ENCODE assay signal across 8 cellular contexts in the genomic region with DNA sequence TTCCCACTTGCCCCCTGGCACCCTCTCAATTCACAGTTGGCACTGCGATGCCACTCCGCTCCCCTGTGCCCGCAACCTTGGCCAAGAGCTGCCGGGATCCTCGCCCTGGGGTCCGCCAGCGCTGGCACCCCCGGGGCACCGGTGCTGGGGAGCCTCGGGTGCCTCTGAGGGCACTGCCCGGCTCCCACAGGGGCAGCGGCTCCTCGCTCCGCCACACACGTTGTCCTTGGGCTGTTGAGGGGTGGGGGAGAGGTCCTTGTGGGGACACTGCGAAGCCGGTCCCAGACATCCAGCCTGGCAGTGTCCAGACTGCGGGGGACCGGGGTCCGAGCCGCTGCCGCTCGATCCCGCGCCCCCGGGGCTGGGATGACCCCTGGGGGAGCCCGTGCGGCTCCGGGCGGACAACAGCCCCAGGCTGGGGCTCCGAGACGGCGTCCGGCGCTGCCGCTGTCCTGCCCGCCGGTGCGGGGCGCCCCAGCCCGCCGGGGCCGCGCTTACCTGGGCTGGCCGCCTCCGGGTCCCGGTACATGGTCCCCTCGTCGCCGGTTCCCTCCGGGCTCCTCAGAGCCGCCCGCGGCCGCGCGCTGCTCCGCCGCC. TPM values are rescaled to one million over a fixed set of nuclear protein-coding genes. Genes with fewer than 3 reads are reported as not detected.
DNase-seq lines count a peak whose midpoint lies in the region; ATAC-seq and TF ChIP-seq lines count a peak whose summit lies in the region.

No MANE protein-coding gene starts in this region.

- no peak overlapping the region for H3K27ac ChIP-seq in tibial nerve

- H3K27ac Mint-ChIP-seq in activated CD8-positive, alpha-beta T cell treated with anti-CD3 and anti-CD28 coated beads for 36 hours: no peak overlapping the region
- H3K27ac Mint-ChIP-seq in activated CD8-positive, alpha-beta T cell treated with anti-CD3 and anti-CD28 coated beads, Interleukin-2, amount 10 ng/mL, durations not matched to agents 7 days and 5 days: no peak overlapping the region
- no peak overlapping the region for H3K27ac Mint-ChIP-seq in activated T-cell treated with anti-CD3 and anti-CD28 coated beads, Interleukin-2, amount 50 U/mL, for 24 hours

- peaks cover 8% of the 10 kb centered on the region for H3K4me1 Mint-ChIP-seq in activated CD8-positive, alpha-beta T cell treated with anti-CD3 and anti-CD28 coated beads for 36 hours (ENCODE audit: low read depth)
- H3K4me1 Mint-ChIP-seq in activated CD8-positive, alpha-beta T cell treated with anti-CD3 and anti-CD28 coated beads, Interleukin-2, amount 10 ng/mL, durations not matched to agents 7 days and 5 days (ENCODE audit: low read depth): peaks cover 5% of the 10 kb centered on the region
- H3K4me1 Mint-ChIP-seq in activated T-cell treated with anti-CD3 and anti-CD28 coated beads, Interleukin-2, amount 50 U/mL, for 24 hours (ENCODE audit: low read depth): peaks cover 8% of the 10 kb centered on the region

- H3K36me3 ChIP-seq in tibial nerve: no peaks in the 10 kb centered on the region

- intact Hi-C loops in activated CD8-positive, alpha-beta T cell treated with anti-CD3 and anti-CD28 coated beads for 36 hours (cut with micrococcal nuclease): no loop called here
- intact Hi-C loops in left colon (cut with DNase I, micrococcal nuclease): no loop called here

- peak overlapping the region; percentile 41 for H3K4me3 Mint-ChIP-seq in activated CD8-positive, alpha-beta T cell treated with anti-CD3 and anti-CD28 coated beads for 36 hours
- no peak overlapping the region for H3K4me3 Mint-ChIP-seq in activated CD8-positive, alpha-beta T cell treated with anti-CD3 and anti-CD28 coated beads, Interleukin-2, amount 10 ng/mL, durations not matched to agents 7 days and 5 days
- no peak overlapping the region for H3K4me3 Mint-ChIP-seq in activated T-cell treated with anti-CD3 and anti-CD28 coated beads, Interleukin-2, amount 50 U/mL, for 24 hours

- peaks cover 0 to 15% (median 9%) of the 10 kb centered on the region in 4 donors for H3K4me1 ChIP-seq in tibial nerve

- TF ChIP-seq CTCF in activated CD8-positive, alpha-beta T cell treated with anti-CD3 and anti-CD28 coated beads for 36 hours (IDR thresholded peaks at IDR 0.05): no peak
- TF ChIP-seq CTCF in tibial nerve (IDR thresholded peaks at IDR 0.05): no peak

- H3K4me3 ChIP-seq in tibial nerve: peak overlapping the region in 3 of 4 donors; percentile 31 to 62 (median 41)

- TF ChIP-seq POLR2A in tibial nerve (IDR thresholded peaks at IDR 0.05): no peak

- H3K9me3 Mint-ChIP-seq in activated CD8-positive, alpha-beta T cell treated with anti-CD3 and anti-CD28 coated beads for 36 hours: no peaks in the 10 kb centered on the region
- no peaks in the 10 kb centered on the region for H3K9me3 Mint-ChIP-seq in activated CD8-positive, alpha-beta T cell treated with anti-CD3 and anti-CD28 coated beads, Interleukin-2, amount 10 ng/mL, durations not matched to agents 7 days and 5 days (ENCODE audit: insufficient read depth)
- H3K9me3 Mint-ChIP-seq in activated T-cell treated with anti-CD3 and anti-CD28 coated beads, Interleukin-2, amount 50 U/mL, for 24 hours: no peaks in the 10 kb centered on the region

- POLR2A ChIA-PET in activated CD8-positive, alpha-beta T cell treated with anti-CD3 and anti-CD28 coated beads for 36 hours (lab: Charles Lee): no interaction called here
- POLR2A ChIA-PET in activated CD8-positive, alpha-beta T cell treated with anti-CD3 and anti-CD28 coated beads, Interleukin-2, amount 10 ng/mL, durations not matched to agents 7 days and 5 days (lab: Charles Lee): no interaction called here

- H3K27me3 ChIP-seq in tibial nerve: peaks cover 0 to 36% of the 10 kb centered on the region in 2 donors

- no peak for DNase-seq in activated CD8-positive, alpha-beta T cell treated with anti-CD3 and anti-CD28 coated beads for 36 hours
- DNase-seq in activated CD8-positive, alpha-beta T cell treated with anti-CD3 and anti-CD28 coated beads, Interleukin-2, amount 10 ng/mL, durations not matched to agents 7 days and 5 days: no peak
- peak; percentile 40 for DNase-seq in activated T-cell treated with anti-CD3 and anti-CD28 coated beads, Interleukin-2, amount 50 U/mL, for 24 hours
- DNase-seq in left colon (no peak), tibial nerve (ENCODE audit: low spot score in 2 of 2) (no peak), NCI-H187 treated with DMSO at 0.1 percent for 48 hours (lab: John Stamatoyannopoulos, UW) (no peak)
- no peak for DNase-seq in stimulated activated CD4-positive, alpha-beta T cell treated with anti-CD3 and anti-CD28 coated beads, Interleukin-2, amount 100 ng/mL, for 24 hours

- WGBS in tibial nerve, 2 donors: 3 to 5% methylated on average over 6 to 18 of the region's 59 CpGs

- peaks cover 39% of the 10 kb centered on the region for H3K27me3 Mint-ChIP-seq in activated CD8-positive, alpha-beta T cell treated with anti-CD3 and anti-CD28 coated beads for 36 hours
- H3K27me3 Mint-ChIP-seq in activated CD8-positive, alpha-beta T cell treated with anti-CD3 and anti-CD28 coated beads, Interleukin-2, amount 10 ng/mL, durations not matched to agents 7 days and 5 days (ENCODE audit: low read depth): peaks cover 37% of the 10 kb centered on the region
- peaks cover 43% of the 10 kb centered on the region for H3K27me3 Mint-ChIP-seq in activated T-cell treated with anti-CD3 and anti-CD28 coated beads, Interleukin-2, amount 50 U/mL, for 24 hours

- no peaks in the 10 kb centered on the region for H3K36me3 Mint-ChIP-seq in activated CD8-positive, alpha-beta T cell treated with anti-CD3 and anti-CD28 coated beads for 36 hours (ENCODE audit: low read depth)
- no peaks in the 10 kb centered on the region for H3K36me3 Mint-ChIP-seq in activated CD8-positive, alpha-beta T cell treated with anti-CD3 and anti-CD28 coated beads, Interleukin-2, amount 10 ng/mL, durations not matched to agents 7 days and 5 days (ENCODE audit: low read depth)
- no peaks in the 10 kb centered on the region for H3K36me3 Mint-ChIP-seq in activated T-cell treated with anti-CD3 and anti-CD28 coated beads, Interleukin-2, amount 50 U/mL, for 24 hours (ENCODE audit: low read depth)

- peak; percentile 2 for ATAC-seq in activated CD8-positive, alpha-beta T cell treated with anti-CD3 and anti-CD28 coated beads for 36 hours
- no peak for ATAC-seq in activated CD8-positive, alpha-beta T cell treated with anti-CD3 and anti-CD28 coated beads, Interleukin-2, amount 10 ng/mL, durations not matched to agents 7 days and 5 days
- peak; percentile 20 for ATAC-seq in left colon
- no peak for ATAC-seq in HG03378 (IDR thresholded peaks at IDR 0.05; ENCODE audit: unreplicated experiment)

- CTCF ChIA-PET in activated CD8-positive, alpha-beta T cell treated with anti-CD3 and anti-CD28 coated beads for 36 hours (lab: Charles Lee): interaction anchor here (2.8 kb wide), 1 partner anchor 13 kb away, joined by 10 read pairs; no protein-coding TSS in a partner anchor
- CTCF ChIA-PET in activated CD8-positive, alpha-beta T cell treated with anti-CD3 and anti-CD28 coated beads, Interleukin-2, amount 10 ng/mL, durations not matched to agents 7 days and 5 days (lab: Charles Lee): no interaction called here

- no peak for TF ChIP-seq EP300 in tibial nerve (IDR thresholded peaks at IDR 0.05)

- H3K9me3 ChIP-seq in tibial nerve: no peaks in the 10 kb centered on the region

RNA-seq across cellular contexts. Expression of a gene that starts 0.5 kb away (rescaled TPM):
- total RNA-seq in activated CD8-positive, alpha-beta T cell treated with anti-CD3 and anti-CD28 coated beads for 36 hours: not detected
- total RNA-seq in activated CD8-positive, alpha-beta T cell treated with anti-CD3 and anti-CD28 coated beads, Interleukin-2, amount 10 ng/mL, durations not matched to agents 7 days and 5 days: not detected
- total RNA-seq in left colon: 10 to 100 TPM; 18.6 to 24.1 TPM
- 1 to 10 TPM; 1.2 to 2.5 (median 1.8) TPM for total RNA-seq in tibial nerve

Comparison
In these comparisons a context has a peak if more than half of its experiments do, and no peak if none do; other contexts are left out.
1. ATAC-seq: peak in activated CD8-positive, alpha-beta T cell treated with anti-CD3 and anti-CD28 coated beads for 36 hours (single experiment) and left colon (single experiment); none in activated CD8-positive, alpha-beta T cell treated with anti-CD3 and anti-CD28 coated beads, Interleukin-2, amount 10 ng/mL, durations not matched to agents 7 days and 5 days (single experiment) and HG03378 (single experiment).
2. RNA of a gene that starts 0.5 kb away (total RNA-seq): 18.6 to 24.1 TPM in left colon; 1.2 to 2.5 TPM in tibial nerve, not detected in activated CD8-positive, alpha-beta T cell treated with anti-CD3 and anti-CD28 coated beads for 36 hours and not detected in activated CD8-positive, alpha-beta T cell treated with anti-CD3 and anti-CD28 coated beads, Interleukin-2, amount 10 ng/mL, durations not matched to agents 7 days and 5 days; every median in the first group is over 4 times any median in the second.